Comparison of ENCODE assay signal across 8 cellular contexts in genomic region chr7:102431617-102432298, GRCh38. TPM values are rescaled to one million over a fixed set of nuclear protein-coding genes. Genes with fewer than 3 reads are reported as not detected.
DNase-seq lines count a peak whose midpoint lies in the region; ATAC-seq and TF ChIP-seq lines count a peak whose summit lies in the region.

No MANE protein-coding gene starts in this region.

- intact Hi-C loops in mammary epithelial cell (cut with micrococcal nuclease) = no loop called here
- intact Hi-C loops in Right ventricle myocardium inferior (cut with DNase I) = no loop called here
- intact Hi-C loops in left ventricle myocardium superior (cut with micrococcal nuclease) = no loop called here

- H3K4me2 ChIP-seq in mammary epithelial cell (ENCODE audit: insufficient read depth, low read depth, low read length) = no peak overlapping the region

- 63% methylated on average over 16 of the region's 17 CpGs for WGBS in mammary epithelial cell (ENCODE audit: low coverage, missing lambda C conversion rate)

- no peak overlapping the region for H3K9ac ChIP-seq in mammary epithelial cell (ENCODE audit: insufficient read depth, low read length)

- no peaks in the 10 kb centered on the region for H3K9me3 Mint-ChIP-seq in T-helper 2 cell treated with Interferon-gamma antibody and Interleukin-4, amounts not matched to agents 5 μg/mL and 100 μg/mL, for 36 hours
- H3K9me3 Mint-ChIP-seq in neural crest cell = no peaks in the 10 kb centered on the region

- H3K4me1 ChIP-seq in mammary epithelial cell (ENCODE audit: insufficient read depth, low read length) = peaks cover 13% of the 10 kb centered on the region

- H3K4me3 Mint-ChIP-seq in T-helper 2 cell treated with Interferon-gamma antibody and Interleukin-4, amounts not matched to agents 5 μg/mL and 100 μg/mL, for 36 hours = peak overlapping the region; percentile 77
- H3K4me3 Mint-ChIP-seq in neural crest cell = peak overlapping the region; percentile 86

- H3K27ac ChIP-seq in mammary epithelial cell (ENCODE audit: insufficient read depth, low read depth, low read length) = no peak overlapping the region

- dilution Hi-C loops in mammary epithelial cell (cut with HindIII; ENCODE audit: low sequenced_read_pairs) = no loop called here

- no peaks in the 10 kb centered on the region for H3K27me3 Mint-ChIP-seq in T-helper 2 cell treated with Interferon-gamma antibody and Interleukin-4, amounts not matched to agents 5 μg/mL and 100 μg/mL, for 36 hours (ENCODE audit: low read depth)
- peaks cover 3% of the 10 kb centered on the region for H3K27me3 Mint-ChIP-seq in neural crest cell (ENCODE audit: low read depth)

- peaks cover 30% of the 10 kb centered on the region for H3K36me3 Mint-ChIP-seq in T-helper 2 cell treated with Interferon-gamma antibody and Interleukin-4, amounts not matched to agents 5 μg/mL and 100 μg/mL, for 36 hours (ENCODE audit: low read depth)
- H3K36me3 Mint-ChIP-seq in neural crest cell (ENCODE audit: low read depth) = no peaks in the 10 kb centered on the region

- in situ Hi-C loops in mammary epithelial cell (cut with MboI; ENCODE audit: low sequenced_read_pairs in 2 of 2) = no loop called here

- no peak overlapping the region for H3K4me3 ChIP-seq in mammary epithelial cell (replicated peaks in 1 of 3; ENCODE audit: insufficient read depth in 1 of 3, low read depth in 2 of 3, low read length in 3 of 3)

- H2AFZ ChIP-seq in mammary epithelial cell (ENCODE audit: low read depth, low read length) = no peak overlapping the region

- CTCF ChIA-PET in mammary epithelial cell (lab: Charles Lee; ENCODE audit: low non-redundant PET) = no interaction called here

- no peaks in the 10 kb centered on the region for H3K9me3 ChIP-seq in mammary epithelial cell (replicated peaks; ENCODE audit: insufficient read depth, low read length)

- H3K4me1 Mint-ChIP-seq in T-helper 2 cell treated with Interferon-gamma antibody and Interleukin-4, amounts not matched to agents 5 μg/mL and 100 μg/mL, for 36 hours (ENCODE audit: low read depth) = peaks cover 47% of the 10 kb centered on the region
- peaks cover 23% of the 10 kb centered on the region for H3K4me1 Mint-ChIP-seq in neural crest cell

- DNase-seq in Daoy (ENCODE audit: low read depth) (peak; percentile 54), HT-29 (ENCODE audit: low spot score) (peak; percentile 86), mammary epithelial cell (peak; percentile 16), neural crest cell (ENCODE audit: low read depth, low spot score) (no peak), Right ventricle myocardium inferior (ENCODE audit: missing footprints) (no peak), left ventricle myocardium superior (no peak)
- DNase-seq in T-helper 2 cell treated with Interferon-gamma antibody and Interleukin-4, amounts not matched to agents 5 μg/mL and 100 μg/mL, for 36 hours (ENCODE audit: low spot score) = peak; percentile 55

- no peaks in the 10 kb centered on the region for H4K20me1 ChIP-seq in mammary epithelial cell (ENCODE audit: insufficient read depth, low read length)

- H3K27ac Mint-ChIP-seq in T-helper 2 cell treated with Interferon-gamma antibody and Interleukin-4, amounts not matched to agents 5 μg/mL and 100 μg/mL, for 36 hours = peak overlapping the region; percentile 93
- H3K27ac Mint-ChIP-seq in neural crest cell (ENCODE audit: unreplicated experiment) = no peak overlapping the region

- BruUV-seq in mammary epithelial cell (replicated peaks; lab: Mats Ljungman, UMichigan) = no TSS peak

- TF ChIP-seq CTCF in mammary epithelial cell (conservative IDR thresholded peaks at IDR 0.05 in 1 of 2, IDR thresholded peaks at IDR 0.05 in 1 of 2; ENCODE audit: extremely low read depth in 1 of 2, insufficient read depth in 1 of 2, low read depth in 1 of 2, low read length in 2 of 2) = no peak
- no peak for TF ChIP-seq CTCF in neural crest cell (conservative IDR thresholded peaks at IDR 0.05)

- no peaks in the 10 kb centered on the region for H3K27me3 ChIP-seq in mammary epithelial cell (ENCODE audit: insufficient read depth, low read length)

- no peaks in the 10 kb centered on the region for H3K79me2 ChIP-seq in mammary epithelial cell (ENCODE audit: insufficient read depth, low read length)

- H3K36me3 ChIP-seq in mammary epithelial cell (ENCODE audit: insufficient read depth, low read length) = no peaks in the 10 kb centered on the region

- ATAC-seq in GM19452 (IDR thresholded peaks at IDR 0.05; ENCODE audit: unreplicated experiment) = no peak
- no peak for ATAC-seq in Right ventricle myocardium inferior
- ATAC-seq in left ventricle myocardium superior = no peak

RNA-seq across cellular contexts. Expression of gene ORAI2, which starts 1.6 kb away (rescaled TPM):
- 42.8 and 59.5 TPM in 2 replicates for total RNA-seq in Daoy (2014; rRNA removed; shearing (Covaris generic))
- 37.4 and 39.8 TPM in 2 replicates for total RNA-seq in HT-29 (2014; rRNA removed; shearing (Covaris generic))
- total RNA-seq in mammary epithelial cell (10 to 100 TPM; 17.3 to 28.0 TPM), neural crest cell (48.5 and 51.3 TPM in 2 replicates), Right ventricle myocardium inferior (3.0 TPM), left ventricle myocardium superior (3.1 TPM)
- 10.7 TPM for polyA plus RNA-seq in mammary epithelial cell
- polyA minus RNA-seq in mammary epithelial cell = 13.6 TPM

RNA-seq across cellular contexts. Expression of gene ALKBH4, which starts 32.9 kb away (rescaled TPM):
- total RNA-seq in Daoy (2014; rRNA removed; shearing (Covaris generic)) = 34.6 and 66.4 TPM in 2 replicates
- total RNA-seq in HT-29 (2014; rRNA removed; shearing (Covaris generic)) = 31.5 and 36.5 TPM in 2 replicates
- 10 to 100 TPM in 1 of 2 donors, 1 to 10 TPM in 1; 9.2 to 12.5 TPM for total RNA-seq in mammary epithelial cell
- 5.3 TPM for polyA plus RNA-seq in mammary epithelial cell
- 0.41 TPM for polyA minus RNA-seq in mammary epithelial cell
- 16.9 and 20.6 TPM in 2 replicates for total RNA-seq in neural crest cell
- 5.8 TPM for total RNA-seq in Right ventricle myocardium inferior
- 4.5 TPM for total RNA-seq in left ventricle myocardium superior

RNA-seq across cellular contexts. Expression of gene LRWD1, which starts 33.0 kb away (rescaled TPM):
- 112 and 165 TPM in 2 replicates for total RNA-seq in Daoy (2014; rRNA removed; shearing (Covaris generic))
- 73.6 and 81.2 TPM in 2 replicates for total RNA-seq in HT-29 (2014; rRNA removed; shearing (Covaris generic))
- 10 to 100 TPM; 17.8 to 18.3 TPM for total RNA-seq in mammary epithelial cell
- polyA plus RNA-seq in mammary epithelial cell = 18.0 TPM
- 10.0 TPM for polyA minus RNA-seq in mammary epithelial cell
- total RNA-seq in neural crest cell = 36.7 and 43.2 TPM in 2 replicates
- 10.0 TPM for total RNA-seq in Right ventricle myocardium inferior
- total RNA-seq in left ventricle myocardium superior = 10.4 TPM

RNA-seq across cellular contexts. Expression of gene PRKRIP1, which starts 35.6 kb away (rescaled TPM):
- 52.5 and 64.1 TPM in 2 replicates for total RNA-seq in Daoy (2014; rRNA removed; shearing (Covaris generic))
- total RNA-seq in HT-29 (2014; rRNA removed; shearing (Covaris generic)) = 34.8 and 38.8 TPM in 2 replicates
- 10 to 100 TPM; 13.3 to 27.1 TPM for total RNA-seq in mammary epithelial cell
- polyA plus RNA-seq in mammary epithelial cell = 13.2 TPM
- polyA minus RNA-seq in mammary epithelial cell = 1.0 TPM
- 38.3 and 41.9 TPM in 2 replicates for total RNA-seq in neural crest cell
- 10.6 TPM for total RNA-seq in Right ventricle myocardium inferior
- 11.8 TPM for total RNA-seq in left ventricle myocardium superior

RNA-seq across cellular contexts. Expression of gene POLR2J, which starts 47.0 kb away (rescaled TPM):
- total RNA-seq in Daoy (2014; rRNA removed; shearing (Covaris generic)) = 41.0 and 60.1 TPM in 2 replicates
- total RNA-seq in HT-29 (2014; rRNA removed; shearing (Covaris generic)) = 96.9 and 101 TPM in 2 replicates
- total RNA-seq in mammary epithelial cell (10 to 100 TPM; 19.3 to 50.5 TPM), neural crest cell (61.1 and 62.1 TPM in 2 replicates), Right ventricle myocardium inferior (49.0 TPM), left ventricle myocardium superior (49.6 TPM)
- 75.1 TPM for polyA plus RNA-seq in mammary epithelial cell
- polyA minus RNA-seq in mammary epithelial cell = 5.2 TPM

Comparison
In these comparisons a context has a peak if more than half of its experiments do, and no peak if none do; other contexts are left out.
1. DNase-seq: peak in Daoy (single experiment), HT-29 (single experiment), T-helper 2 cell treated with Interferon-gamma antibody and Interleukin-4, amounts not matched to agents 5 μg/mL and 100 μg/mL, for 36 hours (single experiment) and mammary epithelial cell (single experiment); none in neural crest cell (single experiment), Right ventricle myocardium inferior (single experiment) and left ventricle myocardium superior (single experiment).